10 cellular contexts compared by ENCODE assay signal in the genomic region with DNA sequence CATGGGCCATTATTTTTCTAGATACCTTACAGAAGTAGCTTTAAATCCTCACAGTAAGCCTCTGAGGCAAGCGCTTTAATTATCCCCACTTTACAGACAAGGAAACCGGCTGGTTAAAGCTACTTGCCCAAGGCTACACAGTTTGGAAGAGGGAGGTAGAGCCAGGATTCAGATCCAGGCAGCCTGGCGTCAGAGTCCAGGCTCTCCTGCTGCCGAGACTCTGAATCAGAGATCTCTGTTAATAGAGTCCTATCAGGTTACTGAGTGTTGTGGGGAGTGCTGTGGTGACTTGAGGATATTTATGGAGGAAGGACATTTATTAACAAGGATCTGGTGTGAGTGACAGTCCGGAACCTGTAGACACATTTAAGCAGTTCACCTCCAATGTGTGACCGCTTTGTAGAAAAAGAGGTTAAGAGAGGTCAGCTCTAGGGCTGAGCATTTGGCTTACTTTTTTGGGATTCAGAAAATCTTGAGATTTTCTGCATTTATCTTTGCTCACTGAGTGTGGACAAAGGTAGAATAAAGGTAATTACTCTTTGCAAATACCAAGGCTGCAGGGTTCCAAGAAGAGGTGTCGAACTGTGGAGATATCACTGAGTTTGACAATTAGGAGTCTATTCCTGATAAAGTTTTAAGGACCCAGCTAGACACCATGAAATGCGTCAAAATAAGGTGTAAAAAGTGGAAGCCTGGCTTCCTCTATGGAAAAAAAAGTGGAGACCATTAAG. TPM values are rescaled to one million over a fixed set of nuclear protein-coding genes. Genes with fewer than 3 reads are reported as not detected.
DNase-seq lines count a peak whose midpoint lies in the region; ATAC-seq and TF ChIP-seq lines count a peak whose summit lies in the region.
"Had no signal": no experiment of that assay in that cellular context is flagged by ENCODE, and none has a peak within 500 bp of the region (broad histone marks: within the 10 kb centered on the region; RNA-seq: fewer than 3 reads in every experiment).

No MANE protein-coding gene starts in this region.

- H3K79me2 ChIP-seq in OCI-LY1 (ENCODE audit: insufficient read depth, low read length), result peaks cover 31% of the 10 kb centered on the region

- no peak overlapping the region for H2AFZ ChIP-seq in OCI-LY1 (ENCODE audit: low read length)

- no peak for TF ChIP-seq POLR2A in gastrocnemius medialis (IDR thresholded peaks at IDR 0.05)

- H3K4me1 ChIP-seq in OCI-LY1 (ENCODE audit: insufficient read depth, low read length, severe bottlenecking) (peaks cover 32% of the 10 kb centered on the region), gastrocnemius medialis (peaks cover 33 to 42% of the 10 kb centered on the region in 2 donors)

- DNase-seq in activated T-cell treated with anti-CD3 and anti-CD28 coated beads, Interleukin-2, amount 50 U/mL, for 4 hours, result no peak
- no peak for DNase-seq in activated T-cell treated with anti-CD3 and anti-CD28 coated beads, Interleukin-2, amount 50 U/mL, for 48 hours
- no peak for DNase-seq in effector memory CD8-positive, alpha-beta T cell
- DNase-seq in gastrocnemius medialis, result peak; percentile 3 to 29
- no peak for DNase-seq in anterior cingulate cortex (lab: John Stamatoyannopoulos, UW)
- no peak for DNase-seq in inferior parietal cortex (ENCODE audit: extremely low spot score)
- DNase-seq in NCI-H2081 treated with DMSO at 0.1 percent for 48 hours (lab: John Stamatoyannopoulos, UW), result no peak
- DNase-seq: testis had no signal

- no peaks in the 10 kb centered on the region for H3K27me3 Mint-ChIP-seq in activated T-cell treated with anti-CD3 and anti-CD28 coated beads, Interleukin-2, amount 50 U/mL, for 4 hours (ENCODE audit: low read depth)
- H3K27me3 Mint-ChIP-seq in effector memory CD8-positive, alpha-beta T cell, result no peaks in the 10 kb centered on the region

- in situ Hi-C loops in gastrocnemius medialis (cut with MboI; ENCODE audit: low sequenced_read_pairs in 4 of 4), result no loop called here

- peak overlapping the region; percentile 93 for H3K9ac ChIP-seq in OCI-LY1 (ENCODE audit: low read length)

- H3K9me3 ChIP-seq in OCI-LY1 (ENCODE audit: low read length) (no peaks in the 10 kb centered on the region), gastrocnemius medialis (no peaks in the 10 kb centered on the region)
- H3K9me3 ChIP-seq: testis had no signal

- H3K36me3 Mint-ChIP-seq in activated T-cell treated with anti-CD3 and anti-CD28 coated beads, Interleukin-2, amount 50 U/mL, for 4 hours (ENCODE audit: insufficient read depth), result peaks cover 6% of the 10 kb centered on the region
- peaks cover 25% of the 10 kb centered on the region for H3K36me3 Mint-ChIP-seq in effector memory CD8-positive, alpha-beta T cell (ENCODE audit: insufficient read depth)

- peak overlapping the region; percentile 89 for H3K4me2 ChIP-seq in OCI-LY1 (ENCODE audit: low read length)

- no peak for ATAC-seq in activated T-cell treated with anti-CD3 and anti-CD28 coated beads, Interleukin-2, amount 50 U/mL, for 4 hours
- no peak for ATAC-seq in effector memory CD8-positive, alpha-beta T cell (replicated peaks)
- peak; percentile 26 to 42 for ATAC-seq in gastrocnemius medialis
- ATAC-seq: activated CD4-positive, CD25-positive, alpha-beta regulatory T cell treated with anti-CD3 and anti-CD28 coated beads, Interleukin-2, amount 50 U/mL, for 24 hours had no signal

- H3K9me2 ChIP-seq in OCI-LY1 (ENCODE audit: low read depth, low read length), result no peaks in the 10 kb centered on the region

- no peaks in the 10 kb centered on the region for H3K9me3 Mint-ChIP-seq in activated T-cell treated with anti-CD3 and anti-CD28 coated beads, Interleukin-2, amount 50 U/mL, for 4 hours
- no peaks in the 10 kb centered on the region for H3K9me3 Mint-ChIP-seq in effector memory CD8-positive, alpha-beta T cell

- H3K27me3 ChIP-seq in OCI-LY1 (ENCODE audit: insufficient read depth, low read length) (no peaks in the 10 kb centered on the region), gastrocnemius medialis (no peaks in the 10 kb centered on the region)
- H3K27me3 ChIP-seq: testis had no signal

- no peaks in the 10 kb centered on the region for H4K20me1 ChIP-seq in OCI-LY1 (ENCODE audit: insufficient read depth, low read length)

- H3F3A ChIP-seq in OCI-LY1 (ENCODE audit: insufficient read depth, low read length), result peaks cover 10% of the 10 kb centered on the region; the same call in 1 of the 2 replicates

- TF ChIP-seq CTCF in OCI-LY1 (IDR thresholded peaks at IDR 0.05; ENCODE audit: low read length) (no peak), gastrocnemius medialis (IDR thresholded peaks at IDR 0.05 in 4 of 5, conservative IDR thresholded peaks at IDR 0.05 in 1 of 5) (no peak)

- H3K4me3 Mint-ChIP-seq in activated T-cell treated with anti-CD3 and anti-CD28 coated beads, Interleukin-2, amount 50 U/mL, for 4 hours, result peak overlapping the region; percentile 97
- H3K4me3 Mint-ChIP-seq in effector memory CD8-positive, alpha-beta T cell, result peak overlapping the region; percentile 75 to 98

- intact Hi-C loops in gastrocnemius medialis (cut with DNase I; ENCODE audit: low total_unique reads), result loop anchor here (2.0 to 5.0 kb wide), 3 partner anchors 233 to 737 kb away; a partner anchor contains a TSS

- peaks cover 32% of the 10 kb centered on the region for H3K36me3 ChIP-seq in OCI-LY1 (ENCODE audit: insufficient read depth, low read length)
- H3K36me3 ChIP-seq in gastrocnemius medialis, result peaks cover 0 to 7% of the 10 kb centered on the region in 2 donors

- H3K4me1 Mint-ChIP-seq in activated T-cell treated with anti-CD3 and anti-CD28 coated beads, Interleukin-2, amount 50 U/mL, for 4 hours (ENCODE audit: low read depth), result peaks cover 37% of the 10 kb centered on the region
- peaks cover 21 to 31% of the 10 kb centered on the region in 2 donors for H3K4me1 Mint-ChIP-seq in effector memory CD8-positive, alpha-beta T cell (ENCODE audit: low read depth in 2 of 2)

- H3K4me3 ChIP-seq in OCI-LY1 (ENCODE audit: low read depth, low read length, poor library complexity, severe bottlenecking) (peak overlapping the region; percentile 95), gastrocnemius medialis (no peak overlapping the region)

- H3K27ac Mint-ChIP-seq in effector memory CD8-positive, alpha-beta T cell, result peak overlapping the region; percentile 80 to 93

- peak overlapping the region; percentile 72 for H3K27ac ChIP-seq in OCI-LY1 (ENCODE audit: low read depth, low read length, poor library complexity, severe bottlenecking)
- H3K27ac ChIP-seq in gastrocnemius medialis, result peak overlapping the region; percentile 45 to 92 (median 72)

RNA-seq across cellular contexts. Expression of a gene that starts 1.6 kb away (rescaled TPM):
- 10 to 100 TPM; 13.1 to 14.7 (median 14.6) TPM for total RNA-seq in activated T-cell treated with anti-CD3 and anti-CD28 coated beads, Interleukin-2, amount 50 U/mL, for 4 hours
- 1 to 10 TPM; 6.8 to 8.3 (median 7.3) TPM for total RNA-seq in gastrocnemius medialis

RNA-seq across cellular contexts. Expression of a gene that starts 41.8 kb away (rescaled TPM):
- total RNA-seq in activated T-cell treated with anti-CD3 and anti-CD28 coated beads, Interleukin-2, amount 50 U/mL, for 4 hours, result 100 to 1,000 TPM; 160 to 179 (median 174) TPM
- 10 to 100 TPM; 19.8 to 29.9 (median 28.2) TPM for total RNA-seq in gastrocnemius medialis

Comparison
In these comparisons a context has a peak if more than half of its experiments do, and no peak if none do; other contexts are left out.
1. ATAC-seq: peak in gastrocnemius medialis (2 of 2); none in activated T-cell treated with anti-CD3 and anti-CD28 coated beads, Interleukin-2, amount 50 U/mL, for 4 hours (0 of 2) and effector memory CD8-positive, alpha-beta T cell (single experiment).
2. DNase-seq: peak in gastrocnemius medialis (2 of 2); none in activated T-cell treated with anti-CD3 and anti-CD28 coated beads, Interleukin-2, amount 50 U/mL, for 4 hours (single experiment), activated T-cell treated with anti-CD3 and anti-CD28 coated beads, Interleukin-2, amount 50 U/mL, for 48 hours (0 of 2), effector memory CD8-positive, alpha-beta T cell (0 of 3), anterior cingulate cortex (0 of 58), inferior parietal cortex (single experiment) and NCI-H2081 treated with DMSO at 0.1 percent for 48 hours (single experiment).
3. RNA of a gene that starts 41.8 kb away (total RNA-seq): 160 to 179 TPM in activated T-cell treated with anti-CD3 and anti-CD28 coated beads, Interleukin-2, amount 50 U/mL, for 4 hours; 19.8 to 29.9 TPM in gastrocnemius medialis; every median in the first group is over 4 times any median in the second.